ENCODE assay signal across 1 cellular context in the genomic region with DNA sequence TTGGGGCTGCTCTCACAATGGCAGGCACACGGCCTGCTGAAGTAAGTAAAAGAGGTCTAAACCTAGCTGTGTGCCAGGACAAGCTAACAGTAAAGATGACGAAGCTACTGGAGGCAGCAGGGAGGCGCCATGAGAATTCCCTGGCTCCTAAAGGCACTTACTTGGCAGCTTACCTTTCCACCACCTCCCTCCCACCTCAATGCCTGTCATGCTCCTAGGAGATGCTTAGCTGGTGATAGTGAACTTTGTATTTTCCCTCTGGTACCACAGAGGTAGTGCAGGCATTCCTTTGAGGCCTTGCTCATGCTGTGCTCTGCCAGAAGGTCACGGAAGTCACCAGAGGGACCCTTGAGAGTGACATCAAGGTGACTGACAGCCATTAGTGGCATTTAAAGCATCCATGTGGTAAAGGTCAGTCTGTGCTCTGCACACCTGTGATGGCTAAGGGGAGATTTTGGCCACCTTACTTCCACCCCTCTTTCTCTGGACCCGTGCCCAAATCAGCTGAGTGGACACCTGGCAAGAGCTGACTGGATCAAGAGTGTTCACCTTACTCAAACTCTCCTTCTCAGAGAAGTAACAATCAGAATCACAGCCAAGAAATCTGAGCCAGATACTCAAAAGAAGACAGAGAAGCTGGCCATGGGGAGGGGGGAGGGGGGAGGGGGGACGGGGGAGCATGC.
TF ChIP-seq lines count a peak whose summit lies in the region.

No MANE protein-coding gene starts in this region.

TF ChIP-seq in endothelial cell of umbilical vein, 7 proteins besides CTCF, POLR2A, EP300 and RAD21:
- TF ChIP-seq FOS (IDR thresholded peaks at IDR 0.05; ENCODE audit: borderline replicate concordance, insufficient read depth, low read length) (no peak), MYC (IDR thresholded peaks at IDR 0.05; ENCODE audit: low read depth, low read length) (no peak), POLR2AphosphoS5 (IDR thresholded peaks at IDR 0.05; ENCODE audit: insufficient read depth, low read depth, low read length) (no peak), EZH2 (IDR thresholded peaks at IDR 0.05; ENCODE audit: borderline replicate concordance, low read depth, low read length, severe bottlenecking) (no peak)
- TF ChIP-seq, protein P1, sequence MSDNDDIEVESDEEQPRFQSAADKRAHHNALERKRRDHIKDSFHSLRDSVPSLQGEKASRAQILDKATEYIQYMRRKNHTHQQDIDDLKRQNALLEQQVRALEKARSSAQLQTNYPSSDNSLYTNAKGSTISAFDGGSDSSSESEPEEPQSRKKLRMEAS (IDR thresholded peaks at IDR 0.05; ENCODE audit: insufficient read depth, insufficient read length) = no peak
